17 cellular contexts compared by ENCODE assay signal in the genomic region with DNA sequence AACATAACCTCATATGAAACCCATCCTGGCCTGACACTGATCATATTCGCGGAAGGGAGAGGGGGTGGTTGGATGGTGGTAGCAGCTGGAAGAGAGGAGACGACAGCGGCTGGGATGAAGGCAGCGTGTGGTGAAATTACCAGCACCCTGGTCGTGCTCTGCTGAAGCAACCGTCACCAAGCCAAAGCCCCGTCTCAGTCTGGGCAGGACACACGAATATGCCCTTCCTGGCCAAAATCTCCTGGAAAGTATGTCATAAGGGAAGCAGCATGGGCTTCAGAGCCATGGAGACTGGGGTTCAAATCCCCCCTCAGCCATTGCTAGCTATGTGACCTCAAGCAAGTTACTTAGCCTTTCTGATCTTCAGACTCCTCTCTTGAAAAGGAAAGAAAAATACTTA.
DNase-seq lines count a peak whose midpoint lies in the region; ATAC-seq and TF ChIP-seq lines count a peak whose summit lies in the region.
"Had no signal": no experiment of that assay in that cellular context is flagged by ENCODE, and none has a peak within 500 bp of the region (broad histone marks: within the 10 kb centered on the region; RNA-seq: fewer than 3 reads in every experiment).

No MANE protein-coding gene starts in this region.

- H3K4me3 Mint-ChIP-seq in activated CD8-positive, alpha-beta memory T cell treated with anti-CD3 and anti-CD28 coated beads, Interleukin-2, amount 10 ng/mL, durations not matched to agents 7 days and 5 days: no peak overlapping the region
- no peak overlapping the region for H3K4me3 Mint-ChIP-seq in activated T-helper 2 cell treated with anti-CD3 and anti-CD28 coated beads, Interferon-gamma antibody, Interleukin-2, Interleukin-4, amounts not matched to agents 10 μg/mL and 5 μg/mL and 100 μg/mL, durations not matched to agents 14 hours and 24 hours and 36 hours (ENCODE audit: low read depth)
- no peak overlapping the region for H3K4me3 Mint-ChIP-seq in stimulated activated effector memory CD8-positive, alpha-beta T cell treated with anti-CD3 and anti-CD28 coated beads, Interleukin-12 subunit alpha, Interleukin-12 subunit beta, amount 100 ng/mL, for 72 hours
- no peak overlapping the region for H3K4me3 Mint-ChIP-seq in progenitor cell of endocrine pancreas (ENCODE audit: low read depth)
- H3K4me3 Mint-ChIP-seq: H9 had no signal

- H3K4me2 ChIP-seq in Loucy (ENCODE audit: low read depth, low read length, poor library complexity, severe bottlenecking): peak overlapping the region; percentile 74

- H3K27me3 ChIP-seq in Loucy (ENCODE audit: insufficient read depth, low read length, poor library complexity, severe bottlenecking): no peaks in the 10 kb centered on the region
- H3K27me3 ChIP-seq in heart right ventricle: peaks cover 0 to 5% (median 0%) of the 10 kb centered on the region in 7 donors
- no peaks in the 10 kb centered on the region for H3K27me3 ChIP-seq in spleen (replicated peaks in 1 of 7)
- H3K27me3 ChIP-seq: pancreas, right lobe of liver, uterus had no signal

- H4K20me1 ChIP-seq in Loucy (ENCODE audit: insufficient read depth, low read length, poor library complexity, severe bottlenecking): no peaks in the 10 kb centered on the region

- WGBS in heart right ventricle, 2 donors: 92 to 94% methylated on average over 9 of the region's 9 CpGs
- WGBS in spleen, 5 donors: 73 to 88% (median 84%) methylated on average over 9 of the region's 9 CpGs

- intact Hi-C loops in activated T-helper 2 cell treated with anti-CD3 and anti-CD28 coated beads, Interferon-gamma antibody, Interleukin-2, Interleukin-4, amounts not matched to agents 10 μg/mL and 5 μg/mL and 100 μg/mL, durations not matched to agents 14 hours and 24 hours and 36 hours (cut with micrococcal nuclease): loop anchor here (10.0 kb wide), 2 partner anchors 63 to 163 kb away; a partner anchor contains a TSS
- intact Hi-C loops in heart right ventricle (cut with DNase I): no loop called here
- intact Hi-C loops in spleen (cut with DNase I; ENCODE audit: low total_unique reads): no loop called here

- TF ChIP-seq POLR2A in spleen (IDR thresholded peaks at IDR 0.05): no peak

- H3K4me1 Mint-ChIP-seq in activated CD8-positive, alpha-beta memory T cell treated with anti-CD3 and anti-CD28 coated beads, Interleukin-2, amount 10 ng/mL, durations not matched to agents 7 days and 5 days: peaks cover 66% of the 10 kb centered on the region
- peaks cover 55% of the 10 kb centered on the region for H3K4me1 Mint-ChIP-seq in activated T-helper 2 cell treated with anti-CD3 and anti-CD28 coated beads, Interferon-gamma antibody, Interleukin-2, Interleukin-4, amounts not matched to agents 10 μg/mL and 5 μg/mL and 100 μg/mL, durations not matched to agents 14 hours and 24 hours and 36 hours (ENCODE audit: low read depth)
- peaks cover 30% of the 10 kb centered on the region for H3K4me1 Mint-ChIP-seq in stimulated activated effector memory CD8-positive, alpha-beta T cell treated with anti-CD3 and anti-CD28 coated beads, Interleukin-12 subunit alpha, Interleukin-12 subunit beta, amount 100 ng/mL, for 72 hours
- no peaks in the 10 kb centered on the region for H3K4me1 Mint-ChIP-seq in progenitor cell of endocrine pancreas (ENCODE audit: low read depth)

- H3K9me3 ChIP-seq in Loucy (ENCODE audit: insufficient read depth, low read depth, low read length) (no peaks in the 10 kb centered on the region), heart right ventricle (no peaks in the 10 kb centered on the region), spleen (no peaks in the 10 kb centered on the region)
- H3K9me3 ChIP-seq: pancreas, right lobe of liver, uterus had no signal

- H3K27ac ChIP-seq in heart right ventricle (peak overlapping the region in 1 of 10 donors; percentile 42), spleen (peak overlapping the region in 3 of 8 donors; percentile 44 to 76 (median 63))
- H3K27ac ChIP-seq: pancreas, right lobe of liver, uterus had no signal

- peaks cover 63% of the 10 kb centered on the region for H3K4me1 ChIP-seq in Loucy (ENCODE audit: insufficient read depth, low read length, poor library complexity, severe bottlenecking)
- H3K4me1 ChIP-seq in heart right ventricle: peaks cover 0 to 44% (median 0%) of the 10 kb centered on the region in 9 donors
- peaks cover 3 to 73% (median 43%) of the 10 kb centered on the region in 6 donors for H3K4me1 ChIP-seq in spleen
- H3K4me1 ChIP-seq: pancreas, uterus had no signal

- H3K4me3 ChIP-seq in Loucy (ENCODE audit: low read length, poor library complexity, severe bottlenecking) (peak overlapping the region; percentile 37), heart right ventricle (no peak overlapping the region), spleen (no peak overlapping the region)
- H3K4me3 ChIP-seq: lung, pancreas, right lobe of liver, uterus had no signal

- H3K27ac Mint-ChIP-seq in activated CD8-positive, alpha-beta memory T cell treated with anti-CD3 and anti-CD28 coated beads, Interleukin-2, amount 10 ng/mL, durations not matched to agents 7 days and 5 days: peak overlapping the region; percentile 91
- H3K27ac Mint-ChIP-seq in activated T-helper 2 cell treated with anti-CD3 and anti-CD28 coated beads, Interferon-gamma antibody, Interleukin-2, Interleukin-4, amounts not matched to agents 10 μg/mL and 5 μg/mL and 100 μg/mL, durations not matched to agents 14 hours and 24 hours and 36 hours: peak overlapping the region; percentile 95
- peak overlapping the region; percentile 81 for H3K27ac Mint-ChIP-seq in stimulated activated effector memory CD8-positive, alpha-beta T cell treated with anti-CD3 and anti-CD28 coated beads, Interleukin-12 subunit alpha, Interleukin-12 subunit beta, amount 100 ng/mL, for 72 hours
- no peak overlapping the region for H3K27ac Mint-ChIP-seq in progenitor cell of endocrine pancreas
- H3K27ac Mint-ChIP-seq: H9 had no signal

- TF ChIP-seq CTCF in Loucy (conservative IDR thresholded peaks at IDR 0.05; ENCODE audit: low read length) (no peak), heart right ventricle (IDR thresholded peaks at IDR 0.05) (no peak), spleen (IDR thresholded peaks at IDR 0.05 in 8 of 11, conservative IDR thresholded peaks at IDR 0.05 in 3 of 11) (no peak), progenitor cell of endocrine pancreas (IDR thresholded peaks at IDR 0.05; ENCODE audit: unreplicated experiment) (no peak)

- no peaks in the 10 kb centered on the region for H3K27me3 Mint-ChIP-seq in activated CD8-positive, alpha-beta memory T cell treated with anti-CD3 and anti-CD28 coated beads, Interleukin-2, amount 10 ng/mL, durations not matched to agents 7 days and 5 days
- no peaks in the 10 kb centered on the region for H3K27me3 Mint-ChIP-seq in activated T-helper 2 cell treated with anti-CD3 and anti-CD28 coated beads, Interferon-gamma antibody, Interleukin-2, Interleukin-4, amounts not matched to agents 10 μg/mL and 5 μg/mL and 100 μg/mL, durations not matched to agents 14 hours and 24 hours and 36 hours (ENCODE audit: low read depth)
- no peaks in the 10 kb centered on the region for H3K27me3 Mint-ChIP-seq in progenitor cell of endocrine pancreas

- no peaks in the 10 kb centered on the region for H3K79me2 ChIP-seq in Loucy (ENCODE audit: insufficient read depth, low read length)

- H3F3A ChIP-seq in Loucy (ENCODE audit: low read depth): no peaks in the 10 kb centered on the region

- H3K36me3 Mint-ChIP-seq in activated CD8-positive, alpha-beta memory T cell treated with anti-CD3 and anti-CD28 coated beads, Interleukin-2, amount 10 ng/mL, durations not matched to agents 7 days and 5 days: peaks cover 18% of the 10 kb centered on the region
- H3K36me3 Mint-ChIP-seq in activated T-helper 2 cell treated with anti-CD3 and anti-CD28 coated beads, Interferon-gamma antibody, Interleukin-2, Interleukin-4, amounts not matched to agents 10 μg/mL and 5 μg/mL and 100 μg/mL, durations not matched to agents 14 hours and 24 hours and 36 hours (ENCODE audit: low read depth): peaks cover 23% of the 10 kb centered on the region
- no peaks in the 10 kb centered on the region for H3K36me3 Mint-ChIP-seq in stimulated activated effector memory CD8-positive, alpha-beta T cell treated with anti-CD3 and anti-CD28 coated beads, Interleukin-12 subunit alpha, Interleukin-12 subunit beta, amount 100 ng/mL, for 72 hours
- H3K36me3 Mint-ChIP-seq in progenitor cell of endocrine pancreas (ENCODE audit: insufficient read depth): no peaks in the 10 kb centered on the region

- ATAC-seq in activated CD8-positive, alpha-beta memory T cell treated with anti-CD3 and anti-CD28 coated beads, Interleukin-2, amount 10 ng/mL, durations not matched to agents 7 days and 5 days: no peak
- ATAC-seq in stimulated activated effector memory CD8-positive, alpha-beta T cell treated with anti-CD3 and anti-CD28 coated beads, Interleukin-12 subunit alpha, Interleukin-12 subunit beta, amount 100 ng/mL, for 72 hours: no peak
- ATAC-seq in heart right ventricle: no peak

- H3K36me3 ChIP-seq in Loucy (ENCODE audit: insufficient read depth, low read length) (no peaks in the 10 kb centered on the region), heart right ventricle (no peaks in the 10 kb centered on the region), spleen (no peaks in the 10 kb centered on the region)
- H3K36me3 ChIP-seq: pancreas, right lobe of liver, uterus had no signal

- DNase-seq in activated CD8-positive, alpha-beta memory T cell treated with anti-CD3 and anti-CD28 coated beads, Interleukin-2, amount 10 ng/mL, durations not matched to agents 7 days and 5 days: no peak
- no peak for DNase-seq in activated CD8-positive, alpha-beta memory T cell treated with anti-CD3 and anti-CD28 coated beads, Interleukin-2, amount 50 U/mL, for 48 hours
- no peak for DNase-seq in activated T-helper 2 cell treated with anti-CD3 and anti-CD28 coated beads, Interferon-gamma antibody, Interleukin-2, Interleukin-4, amounts not matched to agents 10 μg/mL and 5 μg/mL and 100 μg/mL, durations not matched to agents 14 hours and 24 hours and 36 hours (ENCODE audit: low spot score)
- no peak for DNase-seq in stimulated activated effector memory CD8-positive, alpha-beta T cell treated with anti-CD3 and anti-CD28 coated beads, Interleukin-12 subunit alpha, Interleukin-12 subunit beta, amount 100 ng/mL, for 72 hours (ENCODE audit: low spot score in 2 of 2)
- DNase-seq in heart right ventricle (no peak), spleen (no peak), progenitor cell of endocrine pancreas (ENCODE audit: low spot score, unreplicated experiment) (no peak)
- DNase-seq: cerebellar nuclear complex, H9, NCI-H1694 treated with DMSO at 0.1 percent for 48 hours, NCI-H2227 treated with DMSO at 0.1 percent for 48 hours, NCI-H774, right lobe of liver, uterus had no signal

- CTCF ChIA-PET in activated CD8-positive, alpha-beta memory T cell treated with anti-CD3 and anti-CD28 coated beads, Interleukin-2, amount 10 ng/mL, durations not matched to agents 7 days and 5 days (lab: Charles Lee): interaction anchor here (1.2 kb wide), 2 partner anchors 59 to 340 kb away, joined by 3 to 4 read pairs; no protein-coding TSS in a partner anchor

- H2AFZ ChIP-seq in Loucy (ENCODE audit: low read length): no peak overlapping the region

- H3K9me2 ChIP-seq in Loucy (replicated peaks; ENCODE audit: low read depth, low read length): no peaks in the 10 kb centered on the region

- H3K9me3 Mint-ChIP-seq in activated CD8-positive, alpha-beta memory T cell treated with anti-CD3 and anti-CD28 coated beads, Interleukin-2, amount 10 ng/mL, durations not matched to agents 7 days and 5 days (ENCODE audit: low read depth): peaks cover 2% of the 10 kb centered on the region
- peaks cover 14% of the 10 kb centered on the region for H3K9me3 Mint-ChIP-seq in activated T-helper 2 cell treated with anti-CD3 and anti-CD28 coated beads, Interferon-gamma antibody, Interleukin-2, Interleukin-4, amounts not matched to agents 10 μg/mL and 5 μg/mL and 100 μg/mL, durations not matched to agents 14 hours and 24 hours and 36 hours
- peaks cover 4% of the 10 kb centered on the region for H3K9me3 Mint-ChIP-seq in stimulated activated effector memory CD8-positive, alpha-beta T cell treated with anti-CD3 and anti-CD28 coated beads, Interleukin-12 subunit alpha, Interleukin-12 subunit beta, amount 100 ng/mL, for 72 hours
- H3K9me3 Mint-ChIP-seq in progenitor cell of endocrine pancreas (ENCODE audit: low read depth): peaks cover 2% of the 10 kb centered on the region
- H3K9me3 Mint-ChIP-seq: H9 had no signal

- no peak overlapping the region for H3K9ac ChIP-seq in Loucy (ENCODE audit: low read depth, low read length, poor library complexity, severe bottlenecking)
